Comparison of ENCODE assay signal across 8 cellular contexts in the genomic region with DNA sequence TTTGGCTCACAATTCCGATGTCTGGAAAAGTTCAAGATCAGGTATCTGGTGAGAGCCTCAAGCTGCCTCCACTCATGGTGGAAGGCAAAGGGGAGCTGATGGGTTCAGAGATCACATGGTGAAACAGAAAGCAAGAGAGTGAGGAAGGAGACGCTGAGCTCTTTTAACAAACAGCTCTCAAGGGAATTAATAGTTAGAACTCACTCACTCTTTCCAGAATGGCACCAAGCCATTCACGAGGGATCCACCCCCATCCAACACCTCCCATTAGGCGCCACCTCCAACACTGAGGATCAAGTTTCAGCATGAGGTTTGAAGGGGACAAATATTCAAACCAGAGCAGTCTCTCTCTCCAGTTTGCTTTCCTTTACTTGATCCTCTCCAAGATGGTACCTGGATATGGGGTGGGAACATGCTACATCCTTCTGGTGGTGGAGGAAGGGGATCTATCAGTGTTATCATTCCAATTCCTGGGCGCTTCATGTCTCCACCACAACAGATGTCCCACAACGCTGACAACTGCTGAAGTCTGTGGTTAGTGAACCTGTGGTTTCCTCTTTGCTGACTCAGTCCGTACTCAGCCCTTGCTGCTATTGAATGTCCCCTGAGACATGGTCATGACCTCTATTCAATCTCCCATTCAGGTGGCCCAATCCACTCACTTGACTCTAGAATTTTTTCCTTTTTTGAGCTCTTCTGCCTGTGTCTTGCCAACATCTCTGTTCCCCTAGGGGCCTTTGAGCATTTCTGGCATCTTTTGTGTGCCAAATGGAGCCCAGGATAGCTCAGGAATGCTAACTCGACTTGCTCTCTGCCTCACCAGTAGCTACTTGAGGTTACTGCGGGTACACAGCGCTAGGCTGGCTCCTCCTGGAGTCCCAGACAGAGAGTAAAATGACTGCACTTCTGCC.
A peak's percentile ranks its signal among the peaks of the same experiment; 100 is the strongest.
DNase-seq lines count a peak whose midpoint lies in the region; ATAC-seq lines count a peak whose summit lies in the region.

No MANE protein-coding gene starts in this region.

- CTCF ChIA-PET in naive thymus-derived CD4-positive, alpha-beta T cell (lab: Charles Lee): no interaction called here

- H3K4me1 Mint-ChIP-seq in activated naive CD4-positive, alpha-beta T cell treated with anti-CD3 and anti-CD28 coated beads, Interleukin-2, amount 50 U/mL, for 24 hours: peaks cover 47% of the 10 kb centered on the region
- peaks cover 9 to 57% (median 25%) of the 10 kb centered on the region in 7 donors for H3K4me1 Mint-ChIP-seq in naive thymus-derived CD4-positive, alpha-beta T cell

- ATAC-seq in GM19395 (IDR thresholded peaks at IDR 0.05; ENCODE audit: unreplicated experiment): peak; percentile 97
- ATAC-seq in HG03280 (IDR thresholded peaks at IDR 0.05; ENCODE audit: unreplicated experiment): peak; percentile 93
- peak; percentile 85 for ATAC-seq in naive thymus-derived CD4-positive, alpha-beta T cell

- intact Hi-C loops in naive thymus-derived CD4-positive, alpha-beta T cell (cut with micrococcal nuclease): loop anchor here (2.0 to 5.0 kb wide), 3 partner anchors 22 to 394 kb away; partner anchors contain the start of gene MID1IP1 (in 1 of the 2)

- H3K27me3 ChIP-seq in naive thymus-derived CD4-positive, alpha-beta T cell (ENCODE audit: control insufficient read depth in 2 of 2, insufficient read depth in 2 of 2, low read length in 2 of 2): no peaks in the 10 kb centered on the region
- no peaks in the 10 kb centered on the region for H3K27me3 ChIP-seq in H7 (ENCODE audit: control insufficient read depth, insufficient read depth, low read length)

- peak overlapping the region; percentile 60 for H3K4me3 Mint-ChIP-seq in activated naive CD4-positive, alpha-beta T cell treated with anti-CD3 and anti-CD28 coated beads, Interleukin-2, amount 50 U/mL, for 24 hours
- peak overlapping the region in 9 of 10 donors; percentile 33 to 84 (median 69) for H3K4me3 Mint-ChIP-seq in naive thymus-derived CD4-positive, alpha-beta T cell

- no peaks in the 10 kb centered on the region for H3K9me3 Mint-ChIP-seq in activated naive CD4-positive, alpha-beta T cell treated with anti-CD3 and anti-CD28 coated beads, Interleukin-2, amount 50 U/mL, for 24 hours
- peaks cover 0 to 2% (median 0%) of the 10 kb centered on the region in 11 donors for H3K9me3 Mint-ChIP-seq in naive thymus-derived CD4-positive, alpha-beta T cell

- peaks cover 14 to 18% of the 10 kb centered on the region in 2 donors for H3K4me1 ChIP-seq in naive thymus-derived CD4-positive, alpha-beta T cell (ENCODE audit: control insufficient read depth in 2 of 2, insufficient read depth in 2 of 2, low read length in 2 of 2)

- POLR2A ChIA-PET in naive thymus-derived CD4-positive, alpha-beta T cell (lab: Charles Lee): interaction anchor here (0.6 to 1.1 kb wide), 5 partner anchors 107 to 1269 kb away, joined by 3 to 5 read pairs (median 3); no protein-coding TSS in a partner anchor

- peak overlapping the region; percentile 61 for H3K27ac Mint-ChIP-seq in activated naive CD4-positive, alpha-beta T cell treated with anti-CD3 and anti-CD28 coated beads, Interleukin-2, amount 50 U/mL, for 24 hours
- H3K27ac Mint-ChIP-seq in naive thymus-derived CD4-positive, alpha-beta T cell: peak overlapping the region in 2 of 9 donors; percentile 4 to 85

- no peaks in the 10 kb centered on the region for H3K27me3 Mint-ChIP-seq in activated naive CD4-positive, alpha-beta T cell treated with anti-CD3 and anti-CD28 coated beads, Interleukin-2, amount 50 U/mL, for 24 hours
- H3K27me3 Mint-ChIP-seq in naive thymus-derived CD4-positive, alpha-beta T cell: no peaks in the 10 kb centered on the region

- H3K9me3 ChIP-seq in naive thymus-derived CD4-positive, alpha-beta T cell (ENCODE audit: control insufficient read depth in 2 of 3, low read length in 3 of 3): no peaks in the 10 kb centered on the region

- H3K36me3 Mint-ChIP-seq in activated naive CD4-positive, alpha-beta T cell treated with anti-CD3 and anti-CD28 coated beads, Interleukin-2, amount 50 U/mL, for 24 hours: no peaks in the 10 kb centered on the region
- H3K36me3 Mint-ChIP-seq in naive thymus-derived CD4-positive, alpha-beta T cell: peaks cover 0 to 8% (median 0%) of the 10 kb centered on the region in 5 donors

- no peaks in the 10 kb centered on the region for H3K36me3 ChIP-seq in naive thymus-derived CD4-positive, alpha-beta T cell (ENCODE audit: control insufficient read depth in 2 of 3, insufficient read depth in 3 of 3, low read length in 3 of 3)
- H3K36me3 ChIP-seq in H7 (replicated peaks; ENCODE audit: control insufficient read depth, insufficient read depth, low read length): no peaks in the 10 kb centered on the region

- peak overlapping the region; percentile 52 for H3K4me3 ChIP-seq in naive thymus-derived CD4-positive, alpha-beta T cell (ENCODE audit: low read length)
- H3K4me3 ChIP-seq in H7 (ENCODE audit: insufficient read depth, low read depth, low read length): no peak overlapping the region

- no peak overlapping the region for H3K27ac ChIP-seq in naive thymus-derived CD4-positive, alpha-beta T cell (ENCODE audit: low read depth, low read length)

- DNase-seq in DMS79 (lab: John Stamatoyannopoulos, UW): peak; percentile 38
- peak; percentile 55 to 75 for DNase-seq in NOMO-1 (lab: John Stamatoyannopoulos, UW; ENCODE audit: unreplicated experiment in 2 of 2)
- peak in 3 of 9 donors; percentile 10 to 52 (median 21) for DNase-seq in naive thymus-derived CD4-positive, alpha-beta T cell
- no peak for DNase-seq in LoVo (ENCODE audit: low spot score)
- DNase-seq in H7: no peak

Comparison
In these comparisons a context has a peak if more than half of its experiments do, and no peak if none do; other contexts are left out.
1. DNase-seq: peak in DMS79 (single experiment) and NOMO-1 (2 of 2); none in LoVo (single experiment) and H7 (single experiment).
2. Peak in every context shown above with its lines, with median percentiles within 50 percentile points of each other: ATAC-seq.